11 cellular contexts compared by ENCODE assay signal in genomic region chr9:93156475-93157008, GRCh38. TPM values are rescaled to one million over a fixed set of nuclear protein-coding genes. Genes with fewer than 3 reads are reported as not detected.
DNase-seq lines count a peak whose midpoint lies in the region; ATAC-seq lines count a peak whose summit lies in the region.
"Had no signal": no experiment of that assay in that cellular context is flagged by ENCODE, and none has a peak within 500 bp of the region (broad histone marks: within the 10 kb centered on the region; RNA-seq: fewer than 3 reads in every experiment).

No MANE protein-coding gene starts in this region.

- H3K27ac ChIP-seq in right cardiac atrium (ENCODE audit: low read length), result no peak overlapping the region
- H3K27ac ChIP-seq: sigmoid colon had no signal

- H3K9me3 ChIP-seq in right cardiac atrium (ENCODE audit: control insufficient read depth, low read length), result no peaks in the 10 kb centered on the region
- H3K9me3 ChIP-seq: sigmoid colon had no signal

- no peaks in the 10 kb centered on the region for H3K27me3 ChIP-seq in right cardiac atrium (ENCODE audit: control insufficient read depth, insufficient read depth)
- H3K27me3 ChIP-seq: sigmoid colon had no signal

- no peak overlapping the region for H3K27ac Mint-ChIP-seq in activated CD8-positive, alpha-beta T cell treated with anti-CD3 and anti-CD28 coated beads, Interleukin-2, amount 10 ng/mL, durations not matched to agents 7 days and 5 days
- H3K27ac Mint-ChIP-seq: stimulated activated naive CD8-positive, alpha-beta T cell treated with anti-CD3 and anti-CD28 coated beads, Interleukin-15, Interleukin-2, amounts not matched to agents 100 ng/mL and 50 ng/mL, for 24 hours had no signal

- no peak overlapping the region for H3K4me3 Mint-ChIP-seq in activated CD8-positive, alpha-beta T cell treated with anti-CD3 and anti-CD28 coated beads, Interleukin-2, amount 10 ng/mL, durations not matched to agents 7 days and 5 days
- H3K4me3 Mint-ChIP-seq: stimulated activated naive CD8-positive, alpha-beta T cell treated with anti-CD3 and anti-CD28 coated beads, Interleukin-15, Interleukin-2, amounts not matched to agents 100 ng/mL and 50 ng/mL, for 24 hours had no signal

- H3K9me3 Mint-ChIP-seq in activated CD8-positive, alpha-beta T cell treated with anti-CD3 and anti-CD28 coated beads, Interleukin-2, amount 10 ng/mL, durations not matched to agents 7 days and 5 days (ENCODE audit: insufficient read depth), result no peaks in the 10 kb centered on the region
- H3K9me3 Mint-ChIP-seq: stimulated activated naive CD8-positive, alpha-beta T cell treated with anti-CD3 and anti-CD28 coated beads, Interleukin-15, Interleukin-2, amounts not matched to agents 100 ng/mL and 50 ng/mL, for 24 hours had no signal

- no peak for DNase-seq in activated CD4-positive, CD25-positive, alpha-beta regulatory T cell (lab: John Stamatoyannopoulos, UW)
- peak; percentile 42 for DNase-seq in activated CD8-positive, alpha-beta T cell treated with anti-CD3 and anti-CD28 coated beads, Interleukin-2, amount 10 ng/mL, durations not matched to agents 7 days and 5 days
- DNase-seq in stimulated activated CD4-positive, alpha-beta T cell treated with anti-CD3 and anti-CD28 coated beads, Interleukin-1b, Interleukin-23, amount 100 ng/mL, for 48 hours, result peak; percentile 80
- DNase-seq in superior temporal gyrus (ENCODE audit: extremely low spot score) (no peak), NCI-H187 treated with DMSO at 0.1 percent for 48 hours (lab: John Stamatoyannopoulos, UW) (no peak), right cardiac atrium (no peak)
- DNase-seq: OCI-M1, sigmoid colon had no signal

- no peaks in the 10 kb centered on the region for H3K36me3 Mint-ChIP-seq in activated CD8-positive, alpha-beta T cell treated with anti-CD3 and anti-CD28 coated beads, Interleukin-2, amount 10 ng/mL, durations not matched to agents 7 days and 5 days (ENCODE audit: low read depth)

- H3K27me3 Mint-ChIP-seq in activated CD8-positive, alpha-beta T cell treated with anti-CD3 and anti-CD28 coated beads, Interleukin-2, amount 10 ng/mL, durations not matched to agents 7 days and 5 days (ENCODE audit: low read depth), result no peaks in the 10 kb centered on the region
- H3K27me3 Mint-ChIP-seq: stimulated activated naive CD8-positive, alpha-beta T cell treated with anti-CD3 and anti-CD28 coated beads, Interleukin-15, Interleukin-2, amounts not matched to agents 100 ng/mL and 50 ng/mL, for 24 hours had no signal

- no peak overlapping the region for H3K4me3 ChIP-seq in right cardiac atrium (ENCODE audit: low read length)
- H3K4me3 ChIP-seq: sigmoid colon had no signal

- peaks cover 18% of the 10 kb centered on the region for H3K4me1 Mint-ChIP-seq in activated CD8-positive, alpha-beta T cell treated with anti-CD3 and anti-CD28 coated beads, Interleukin-2, amount 10 ng/mL, durations not matched to agents 7 days and 5 days (ENCODE audit: low read depth)

- POLR2A ChIA-PET in activated CD8-positive, alpha-beta T cell treated with anti-CD3 and anti-CD28 coated beads, Interleukin-2, amount 10 ng/mL, durations not matched to agents 7 days and 5 days (lab: Charles Lee), result interaction anchor here (0.5 kb wide), 1 partner anchor 10 kb away, joined by 4 read pairs; no protein-coding TSS in a partner anchor

- CTCF ChIA-PET in activated CD8-positive, alpha-beta T cell treated with anti-CD3 and anti-CD28 coated beads, Interleukin-2, amount 10 ng/mL, durations not matched to agents 7 days and 5 days (lab: Charles Lee), result interaction anchor here (0.6 to 1.9 kb wide), 5 partner anchors 23 to 410 kb away, joined by 3 to 7 read pairs (median 3); partner anchors contain the start of gene NINJ1

- WGBS in right cardiac atrium, result 87% methylated on average over 11 of the region's 11 CpGs

- no peaks in the 10 kb centered on the region for H3K4me1 ChIP-seq in right cardiac atrium (ENCODE audit: control insufficient read depth, insufficient read depth, low read length)

- peak; percentile 88 to 90 for ATAC-seq in activated CD4-positive, CD25-positive, alpha-beta regulatory T cell treated with anti-CD3 and anti-CD28 coated beads, Interleukin-2, amount 50 U/mL, for 24 hours
- peak; percentile 57 for ATAC-seq in GM21529 (IDR thresholded peaks at IDR 0.05; ENCODE audit: unreplicated experiment)
- ATAC-seq in activated CD8-positive, alpha-beta T cell treated with anti-CD3 and anti-CD28 coated beads, Interleukin-2, amount 10 ng/mL, durations not matched to agents 7 days and 5 days, result no peak
- no peak for ATAC-seq in right cardiac atrium

- intact Hi-C loops in right cardiac atrium (cut with DNase I), result loop anchor here in 2 of 4 donors (2.0 to 5.0 kb wide), 2 partner anchors 146 kb away; no protein-coding TSS in a partner anchor

RNA-seq across cellular contexts. Expression of gene NINJ1, which starts 22.5 kb away (rescaled TPM):
- 10 to 100 TPM; 20.8 to 21.1 TPM for total RNA-seq in activated CD8-positive, alpha-beta T cell treated with anti-CD3 and anti-CD28 coated beads, Interleukin-2, amount 10 ng/mL, durations not matched to agents 7 days and 5 days
- total RNA-seq in right cardiac atrium, result 10 to 100 TPM; 42.9 to 68.4 (median 62.7) TPM
- 96.2 TPM for polyA plus RNA-seq in right cardiac atrium

RNA-seq across cellular contexts. Expression of gene WNK2, which starts 27.4 kb away (rescaled TPM):
- not detected for total RNA-seq in activated CD8-positive, alpha-beta T cell treated with anti-CD3 and anti-CD28 coated beads, Interleukin-2, amount 10 ng/mL, durations not matched to agents 7 days and 5 days
- total RNA-seq in right cardiac atrium, result 100 to 1,000 TPM; 217 to 322 (median 278) TPM
- 167 TPM for polyA plus RNA-seq in right cardiac atrium

Comparison
In these comparisons a context has a peak if more than half of its experiments do, and no peak if none do; other contexts are left out.
1. ATAC-seq: peak in activated CD4-positive, CD25-positive, alpha-beta regulatory T cell treated with anti-CD3 and anti-CD28 coated beads, Interleukin-2, amount 50 U/mL, for 24 hours (2 of 2) and GM21529 (single experiment); none in activated CD8-positive, alpha-beta T cell treated with anti-CD3 and anti-CD28 coated beads, Interleukin-2, amount 10 ng/mL, durations not matched to agents 7 days and 5 days (single experiment) and right cardiac atrium (0 of 2).
2. DNase-seq: peak in activated CD8-positive, alpha-beta T cell treated with anti-CD3 and anti-CD28 coated beads, Interleukin-2, amount 10 ng/mL, durations not matched to agents 7 days and 5 days (single experiment) and stimulated activated CD4-positive, alpha-beta T cell treated with anti-CD3 and anti-CD28 coated beads, Interleukin-1b, Interleukin-23, amount 100 ng/mL, for 48 hours (single experiment); none in activated CD4-positive, CD25-positive, alpha-beta regulatory T cell (0 of 4), superior temporal gyrus (single experiment), NCI-H187 treated with DMSO at 0.1 percent for 48 hours (single experiment) and right cardiac atrium (0 of 3).
3. RNA of gene WNK2, which starts 27.4 kb away (total RNA-seq): 217 to 322 TPM in right cardiac atrium; not detected in activated CD8-positive, alpha-beta T cell treated with anti-CD3 and anti-CD28 coated beads, Interleukin-2, amount 10 ng/mL, durations not matched to agents 7 days and 5 days; every median in the first group is over 100 times any median in the second.